ENCODE assay signal across 2 cellular contexts in the genomic region with DNA sequence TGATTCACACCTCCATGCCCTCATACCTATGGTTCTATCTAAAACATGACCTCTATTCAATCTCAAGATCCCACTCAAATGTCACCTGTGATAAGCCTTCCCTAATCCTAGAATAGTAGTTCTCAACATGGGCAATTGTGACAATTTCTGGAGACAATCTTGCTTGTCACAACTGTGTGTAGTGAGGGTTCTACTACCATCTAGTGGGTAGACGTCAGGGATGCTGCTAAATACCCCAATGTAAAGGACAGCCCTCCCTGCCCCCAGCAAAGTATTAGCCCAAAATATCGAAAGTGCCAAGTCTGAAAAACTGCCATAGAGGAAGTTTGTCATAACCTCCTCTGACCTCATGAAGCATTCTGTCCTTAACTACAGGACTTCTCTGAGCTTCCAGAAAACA.
TF ChIP-seq lines count a peak whose summit lies in the region.

No MANE protein-coding gene starts in this region.

TF ChIP-seq in HEK293T, 16 proteins besides CTCF, POLR2A, EP300 and RAD21:
- TF ChIP-seq LEF1 (IDR thresholded peaks at IDR 0.05; ENCODE audit: borderline replicate concordance) (no peak), PKNOX1 (IDR thresholded peaks at IDR 0.05) (no peak), FOXM1 (IDR thresholded peaks at IDR 0.05; ENCODE audit: borderline replicate concordance) (no peak), NFRKB (IDR thresholded peaks at IDR 0.05) (no peak), TARDBP (IDR thresholded peaks at IDR 0.05) (no peak), ZNF384 (IDR thresholded peaks at IDR 0.05) (0 out of 2 replicates have a peak, but pooled peaks have one; percentile 6), HDGF (IDR thresholded peaks at IDR 0.05; ENCODE audit: borderline replicate concordance) (no peak), ELF4 (IDR thresholded peaks at IDR 0.05) (no peak)

TF ChIP-seq in H1, 55 proteins besides CTCF, POLR2A, EP300 and RAD21:
- TF ChIP-seq FOSL1 (IDR thresholded peaks at IDR 0.05; ENCODE audit: insufficient read depth, low read depth, low read length), result no peak
- no peak for TF ChIP-seq POLR2AphosphoS5 (IDR thresholded peaks at IDR 0.05; ENCODE audit: low read depth, low read length)
- TF ChIP-seq CHD2 (IDR thresholded peaks at IDR 0.05; ENCODE audit: low read length), result no peak
- TF ChIP-seq TCF12 (IDR thresholded peaks at IDR 0.05; ENCODE audit: low read depth, low read length), result no peak
- no peak for TF ChIP-seq CEBPB (IDR thresholded peaks at IDR 0.05; ENCODE audit: low read depth, low read length)
- TF ChIP-seq KDM1A (IDR thresholded peaks at IDR 0.05; ENCODE audit: borderline replicate concordance, low read length), result no peak
